In the genomic region with DNA sequence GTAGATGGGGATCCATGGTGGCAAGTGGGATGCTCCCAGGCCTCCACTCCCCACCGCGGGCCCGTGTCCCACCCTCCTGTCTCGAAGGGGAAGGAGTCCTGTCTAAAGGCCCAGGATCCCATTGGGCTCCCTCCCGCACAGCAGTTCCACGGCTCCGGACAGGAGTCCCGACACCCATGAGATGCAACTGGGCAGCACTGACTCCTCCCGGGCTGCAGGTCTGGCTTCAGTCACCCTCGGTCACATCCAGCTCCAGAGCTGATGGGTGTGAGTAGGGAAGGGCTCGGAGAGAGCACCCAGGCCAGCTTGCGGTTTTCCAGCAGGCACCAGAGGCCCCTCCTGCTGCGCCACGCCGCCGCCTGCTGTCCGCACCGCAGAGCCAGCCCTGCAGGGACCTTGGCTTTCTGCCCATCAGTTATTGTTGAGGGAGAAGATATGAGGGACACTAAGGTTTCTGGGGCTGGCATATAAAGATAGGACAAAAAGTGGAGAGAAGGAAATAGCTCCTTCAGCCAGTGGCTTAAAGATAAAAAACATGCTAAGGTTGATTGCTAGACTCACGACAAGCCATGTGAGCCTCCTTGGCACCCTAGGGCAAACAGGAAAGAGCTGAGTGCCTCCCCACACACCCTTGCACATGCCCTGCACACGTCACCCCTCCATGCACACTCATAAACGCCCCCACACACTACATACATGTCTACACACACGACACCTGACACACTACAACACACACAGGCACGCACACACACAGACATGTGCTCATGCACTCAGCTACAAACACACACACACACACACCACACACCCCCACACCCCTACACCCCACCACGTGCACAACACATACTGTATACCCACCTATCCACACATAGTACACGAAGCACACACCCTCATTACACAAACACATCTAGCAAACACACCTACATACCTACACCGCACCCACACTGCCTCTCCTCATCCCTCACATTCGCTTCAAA, we compare ENCODE assay signal across 9 cellular contexts.
DNase-seq lines count a peak whose midpoint lies in the region; ATAC-seq, FAIRE-seq and TF ChIP-seq lines count a peak whose summit lies in the region.
"Had no signal": no experiment of that assay in that cellular context is flagged by ENCODE, and none has a peak within 500 bp of the region (broad histone marks: within the 10 kb centered on the region; RNA-seq: fewer than 3 reads in every experiment).

No MANE protein-coding gene starts in this region.

- DNase-seq in Calu3 = peak; percentile 65
- DNase-seq in LNCaP clone FGC (ENCODE audit: low read depth) = no peak
- DNase-seq in WTC11 (ENCODE audit: low spot score) = peak; percentile 36
- peak; percentile 27 for DNase-seq in HepG2 (ENCODE audit: low spot score)
- DNase-seq in NCI-H1436 (lab: John Stamatoyannopoulos, UW) = no peak
- DNase-seq in glomerular visceral epithelial cell (ENCODE audit: extremely low spot score) = no peak

- H3K4me1 ChIP-seq in HepG2 (ENCODE audit: insufficient read depth, low read length) = peaks cover 23% of the 10 kb centered on the region

- no peaks in the 10 kb centered on the region for H3K9me3 ChIP-seq in HepG2 (ENCODE audit: low read length)

- H3K27me3 Mint-ChIP-seq in Calu3 (ENCODE audit: unreplicated experiment) (peaks cover 8% of the 10 kb centered on the region), WTC11 (ENCODE audit: low read depth) (peaks cover 59% of the 10 kb centered on the region)

- no peak overlapping the region for H3K4me3 Mint-ChIP-seq in Calu3 (ENCODE audit: low read depth, unreplicated experiment)
- H3K4me3 Mint-ChIP-seq in WTC11 = no peak overlapping the region
- H3K4me3 Mint-ChIP-seq: activated CD8-positive, alpha-beta T cell treated with anti-CD3 and anti-CD28 coated beads for 36 hours had no signal

- no peaks in the 10 kb centered on the region for H3K79me2 ChIP-seq in HepG2 (ENCODE audit: insufficient read depth, low read length)

- no peak for TF ChIP-seq EP300 in HepG2 (IDR thresholded peaks at IDR 0.05; ENCODE audit: low read depth in 2 of 2, low read length in 2 of 2)
- no peak for TF ChIP-seq EP300 in HepG2 (CRISPR knock-in tag; IDR thresholded peaks at IDR 0.05; ENCODE audit: borderline replicate concordance)

- no peak for ATAC-seq in WTC11
- peak; percentile 65 for ATAC-seq in HepG2
- ATAC-seq in GM19397 (IDR thresholded peaks at IDR 0.05; ENCODE audit: unreplicated experiment) = no peak
- no peak for ATAC-seq in GM19395 (IDR thresholded peaks at IDR 0.05; ENCODE audit: unreplicated experiment)

- no peak for TF ChIP-seq POLR2A in HepG2 (IDR thresholded peaks at IDR 0.05; ENCODE audit: insufficient read depth in 1 of 2, low read depth in 2 of 2, low read length in 2 of 2)

- H3K27ac Mint-ChIP-seq in Calu3 (ENCODE audit: unreplicated experiment) (no peak overlapping the region), WTC11 (no peak overlapping the region)
- H3K27ac Mint-ChIP-seq: activated CD8-positive, alpha-beta T cell treated with anti-CD3 and anti-CD28 coated beads for 36 hours had no signal

- intact Hi-C loops in Calu3 (cut with micrococcal nuclease; ENCODE audit: unreplicated experiment) (loop anchor here (2.0 to 10.0 kb wide), 3 partner anchors 126 to 384 kb away; a partner anchor contains a TSS), HepG2 (cut with micrococcal nuclease; ENCODE audit: unreplicated experiment) (no loop called here)

- TF ChIP-seq CTCF in Calu3 (IDR thresholded peaks at IDR 0.05; ENCODE audit: unreplicated experiment) (peak; percentile 16), LNCaP clone FGC (IDR thresholded peaks at IDR 0.05; ENCODE audit: control insufficient read depth, extremely low read depth, insufficient read depth) (peak; percentile 33), WTC11 (IDR thresholded peaks at IDR 0.05) (no peak), HepG2 (CRISPR knock-in tag; IDR thresholded peaks at IDR 0.05) (peak; percentile 64)

- no peak overlapping the region for H3K4me2 ChIP-seq in HepG2 (ENCODE audit: low read depth, low read length)

- H3K4me1 Mint-ChIP-seq in Calu3 (ENCODE audit: low read depth, unreplicated experiment) = peaks cover 16% of the 10 kb centered on the region
- peaks cover 9% of the 10 kb centered on the region for H3K4me1 Mint-ChIP-seq in WTC11

- H3K9me3 Mint-ChIP-seq in Calu3 (ENCODE audit: low read depth, unreplicated experiment) (no peaks in the 10 kb centered on the region), WTC11 (no peaks in the 10 kb centered on the region)
- H3K9me3 Mint-ChIP-seq: activated CD8-positive, alpha-beta T cell treated with anti-CD3 and anti-CD28 coated beads for 36 hours had no signal

- BruUV-seq in Calu3 (replicated peaks; lab: Mats Ljungman, UMichigan) (no TSS peak), HepG2 (replicated peaks; lab: Mats Ljungman, UMichigan) (no TSS peak)

- CTCF ChIA-PET in Calu3 (lab: Charles Lee) = interaction anchor here (1.2 to 1.3 kb wide), 3 partner anchors 30 to 130 kb away, joined by 3 to 8 read pairs (median 7); a partner anchor contains a TSS
- CTCF ChIA-PET in WTC11 (lab: Charles Lee) = interaction anchor here (0.6 to 2.4 kb wide), 15 partner anchors 8 to 146 kb away, joined by 3 to 12 read pairs (median 4); a partner anchor contains a TSS
- CTCF ChIA-PET in HepG2 (lab: Yijun Ruan, JAX; ENCODE audit: low intra/inter-chr PET ratio, low total read pairs) = interaction anchor here (1.4 to 1.6 kb wide), 3 partner anchors 31 to 291 kb away, joined by 3 to 8 read pairs (median 3); no protein-coding TSS in a partner anchor

- H4K20me1 ChIP-seq in HepG2 (ENCODE audit: insufficient read depth, low read length) = no peaks in the 10 kb centered on the region

- 0 out of 2 replicates have a peak, but pooled peaks have one; percentile 16 for TF ChIP-seq RAD21 in HepG2 (CRISPR knock-in tag; IDR thresholded peaks at IDR 0.05)

- no peaks in the 10 kb centered on the region for H3K36me3 ChIP-seq in HepG2 (replicated peaks in 1 of 2; ENCODE audit: control insufficient read depth in 1 of 2, insufficient read depth in 2 of 2, low read length in 2 of 2)

- peaks cover 5% of the 10 kb centered on the region for H3K36me3 Mint-ChIP-seq in Calu3 (ENCODE audit: insufficient read depth, unreplicated experiment)
- no peaks in the 10 kb centered on the region for H3K36me3 Mint-ChIP-seq in WTC11

- POLR2A ChIA-PET in WTC11 (lab: Charles Lee) (interaction anchor here (0.6 kb wide), 1 partner anchor 80 kb away, joined by 4 read pairs; no protein-coding TSS in a partner anchor), HepG2 (lab: Yijun Ruan, JAX) (interaction anchor here (0.5 kb wide), 1 partner anchor 29 kb away, joined by 3 read pairs; no protein-coding TSS in a partner anchor)

- no peak for FAIRE-seq in HepG2 (lab: Jason Lieb, UNC)

- H2AFZ ChIP-seq in HepG2 (ENCODE audit: low read length) = no peak overlapping the region

- in situ Hi-C loops in HepG2 (cut with HindIII; ENCODE audit: extremely low pct_ligation_motif_present, low pct_unique_long_range_greater_than_20kb) = loop anchor here (5.0 to 10.0 kb wide), 2 partner anchors 104 to 387 kb away; a partner anchor contains a TSS

- WGBS in HepG2 (ENCODE audit: low lambda C conversion rate) = 33% methylated on average over 20 of the region's 27 CpGs

- peaks cover 3 to 31% of the 10 kb centered on the region in 2 experiments; a peak in 4 of 5 replicates for H3K27me3 ChIP-seq in HepG2 (ENCODE audit: control insufficient read depth in 1 of 2, insufficient read depth in 2 of 2, low read length in 2 of 2)

- H3K27ac ChIP-seq in HepG2 (ENCODE audit: extremely low read length, insufficient read depth, low read length) = no peak overlapping the region

- no peak overlapping the region for H3K9ac ChIP-seq in HepG2 (ENCODE audit: insufficient read depth, low read depth, low read length)

- H3K4me3 ChIP-seq in LNCaP clone FGC (ENCODE audit: low read depth, low read length) (no peak overlapping the region), HepG2 (replicated peaks in 1 of 3; ENCODE audit: insufficient read depth in 1 of 3, low read depth in 2 of 3, low read length in 3 of 3) (no peak overlapping the region)

TF ChIP-seq in WTC11, 78 proteins besides CTCF, POLR2A, EP300 and RAD21 (continues in another document):
- TF ChIP-seq, protein P1, sequence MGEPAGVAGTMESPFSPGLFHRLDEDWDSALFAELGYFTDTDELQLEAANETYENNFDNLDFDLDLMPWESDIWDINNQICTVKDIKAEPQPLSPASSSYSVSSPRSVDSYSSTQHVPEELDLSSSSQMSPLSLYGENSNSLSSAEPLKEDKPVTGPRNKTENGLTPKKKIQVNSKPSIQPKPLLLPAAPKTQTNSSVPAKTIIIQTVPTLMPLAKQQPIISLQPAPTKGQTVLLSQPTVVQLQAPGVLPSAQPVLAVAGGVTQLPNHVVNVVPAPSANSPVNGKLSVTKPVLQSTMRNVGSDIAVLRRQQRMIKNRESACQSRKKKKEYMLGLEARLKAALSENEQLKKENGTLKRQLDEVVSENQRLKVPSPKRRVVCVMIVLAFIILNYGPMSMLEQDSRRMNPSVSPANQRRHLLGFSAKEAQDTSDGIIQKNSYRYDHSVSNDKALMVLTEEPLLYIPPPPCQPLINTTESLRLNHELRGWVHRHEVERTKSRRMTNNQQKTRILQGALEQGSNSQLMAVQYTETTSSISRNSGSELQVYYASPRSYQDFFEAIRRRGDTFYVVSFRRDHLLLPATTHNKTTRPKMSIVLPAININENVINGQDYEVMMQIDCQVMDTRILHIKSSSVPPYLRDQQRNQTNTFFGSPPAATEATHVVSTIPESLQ (CRISPR knock-in tag; IDR thresholded peaks at IDR 0.05) = no peak
- TF ChIP-seq ZNF317 (CRISPR knock-in tag; IDR thresholded peaks at IDR 0.05; ENCODE audit: borderline replicate concordance, low read depth) (no peak), CREB1 (CRISPR knock-in tag; IDR thresholded peaks at IDR 0.05) (no peak), ZNF423 (CRISPR knock-in tag; IDR thresholded peaks at IDR 0.05) (no peak)

TF ChIP-seq in HepG2, 621 proteins besides CTCF, POLR2A, EP300 and RAD21 (continues in another document):
- TF ChIP-seq GFI1 (CRISPR knock-in tag; IDR thresholded peaks at IDR 0.05; ENCODE audit: borderline replicate concordance) = no peak
- peak; percentile 71; the same call in 1 of the 2 replicates for TF ChIP-seq CBFB (CRISPR knock-in tag; IDR thresholded peaks at IDR 0.05)
- peak; percentile 52 for TF ChIP-seq STAG1 (CRISPR knock-in tag; IDR thresholded peaks at IDR 0.05)
- TF ChIP-seq KDM2A (CRISPR knock-in tag; IDR thresholded peaks at IDR 0.05; ENCODE audit: borderline replicate concordance, low read depth) = 0 out of 2 replicates have a peak, but pooled peaks have one; percentile 24

Comparison
In these comparisons a context has a peak if more than half of its experiments do, and no peak if none do; other contexts are left out.
1. DNase-seq: peak in Calu3 (single experiment), WTC11 (single experiment) and HepG2 (single experiment); none in LNCaP clone FGC (single experiment), NCI-H1436 (single experiment) and glomerular visceral epithelial cell (single experiment).